Comparison of ENCODE assay signal across 10 cellular contexts in the genomic region with DNA sequence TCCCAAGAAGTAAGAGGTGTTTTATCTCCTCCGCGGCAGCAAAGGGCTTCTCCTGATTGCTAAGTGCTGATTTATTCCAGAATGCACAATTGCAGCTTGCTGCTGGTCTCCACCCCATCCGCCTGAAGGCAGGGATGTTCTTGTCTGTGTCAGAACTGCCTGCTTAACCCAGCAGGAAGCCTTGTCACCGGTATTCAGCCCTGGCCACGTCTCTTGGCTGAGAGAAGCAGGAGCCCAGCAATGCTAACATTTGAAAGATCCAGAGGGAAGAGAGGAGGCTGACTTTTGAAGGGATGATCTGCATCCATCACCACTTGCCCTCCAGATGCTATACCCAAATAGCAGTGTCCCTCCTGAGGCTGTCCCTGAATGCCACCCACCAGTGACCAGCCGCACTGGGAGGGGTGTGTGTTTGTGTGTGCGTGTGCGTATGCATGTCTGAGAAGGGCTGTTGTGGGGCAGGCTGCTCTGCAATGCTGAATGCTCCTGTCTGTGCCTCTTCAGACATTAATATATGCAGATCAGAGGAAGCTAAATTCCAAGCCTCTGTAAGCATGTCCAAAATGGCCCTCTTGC. TPM values are rescaled to one million over a fixed set of nuclear protein-coding genes. Genes with fewer than 3 reads are reported as not detected.
DNase-seq lines count a peak whose midpoint lies in the region; ATAC-seq, FAIRE-seq and TF ChIP-seq lines count a peak whose summit lies in the region.
"Had no signal": no experiment of that assay in that cellular context is flagged by ENCODE, and none has a peak within 500 bp of the region (broad histone marks: within the 10 kb centered on the region; RNA-seq: fewer than 3 reads in every experiment).

No MANE protein-coding gene starts in this region.

- H3K36me3 ChIP-seq in left lung (no peaks in the 10 kb centered on the region), thymus (ENCODE audit: control insufficient read depth, insufficient read depth) (no peaks in the 10 kb centered on the region)

- CTCF ChIA-PET in activated CD8-positive, alpha-beta memory T cell treated with anti-CD3 and anti-CD28 coated beads, Interleukin-2, amount 10 ng/mL, durations not matched to agents 7 days and 5 days (lab: Charles Lee), result interaction anchor here (0.7 to 8.0 kb wide), 8 partner anchors 16 to 107 kb away, joined by 3 to 72 read pairs (median 4); no protein-coding TSS in a partner anchor

- peak overlapping the region in 1 of 2 donors; percentile 15 for H3K4me3 ChIP-seq in left lung
- peak overlapping the region; percentile 45 for H3K4me3 ChIP-seq in thymus (ENCODE audit: low read length)

- intact Hi-C loops in left lung (cut with DNase I), result no loop called here

- peaks cover 0 to 11% of the 10 kb centered on the region in 2 donors for H3K4me1 ChIP-seq in left lung
- H3K4me1 ChIP-seq in thymus (ENCODE audit: control insufficient read depth, insufficient read depth, low read length), result peaks cover 17% of the 10 kb centered on the region

- H3K4me3 Mint-ChIP-seq in activated CD8-positive, alpha-beta memory T cell treated with anti-CD3 and anti-CD28 coated beads, Interleukin-2, amount 10 ng/mL, durations not matched to agents 7 days and 5 days, result peak overlapping the region; percentile 84
- H3K4me3 Mint-ChIP-seq in activated naive CD8-positive, alpha-beta T cell treated with anti-CD3 and anti-CD28 coated beads, Interleukin-2, amount 50 U/mL, for 24 hours, result peak overlapping the region; percentile 89

- peaks cover 73% of the 10 kb centered on the region for H3K4me1 Mint-ChIP-seq in activated CD8-positive, alpha-beta memory T cell treated with anti-CD3 and anti-CD28 coated beads, Interleukin-2, amount 10 ng/mL, durations not matched to agents 7 days and 5 days
- peaks cover 88% of the 10 kb centered on the region for H3K4me1 Mint-ChIP-seq in activated naive CD8-positive, alpha-beta T cell treated with anti-CD3 and anti-CD28 coated beads, Interleukin-2, amount 50 U/mL, for 24 hours

- H3K9me3 Mint-ChIP-seq in activated CD8-positive, alpha-beta memory T cell treated with anti-CD3 and anti-CD28 coated beads, Interleukin-2, amount 10 ng/mL, durations not matched to agents 7 days and 5 days (ENCODE audit: low read depth), result no peaks in the 10 kb centered on the region
- no peaks in the 10 kb centered on the region for H3K9me3 Mint-ChIP-seq in activated naive CD8-positive, alpha-beta T cell treated with anti-CD3 and anti-CD28 coated beads, Interleukin-2, amount 50 U/mL, for 24 hours

- peak overlapping the region; percentile 98 for H3K27ac Mint-ChIP-seq in activated CD8-positive, alpha-beta memory T cell treated with anti-CD3 and anti-CD28 coated beads, Interleukin-2, amount 10 ng/mL, durations not matched to agents 7 days and 5 days
- H3K27ac Mint-ChIP-seq in activated naive CD8-positive, alpha-beta T cell treated with anti-CD3 and anti-CD28 coated beads, Interleukin-2, amount 50 U/mL, for 24 hours, result peak overlapping the region; percentile 99

- no peak overlapping the region for H3K27ac ChIP-seq in left lung
- H3K27ac ChIP-seq in thymus (ENCODE audit: low read depth), result peak overlapping the region; percentile 68

- ATAC-seq in activated CD8-positive, alpha-beta memory T cell treated with anti-CD3 and anti-CD28 coated beads, Interleukin-2, amount 10 ng/mL, durations not matched to agents 7 days and 5 days, result peak; percentile 29
- peak; percentile 2 for ATAC-seq in activated naive CD8-positive, alpha-beta T cell treated with anti-CD3 and anti-CD28 coated beads, Interleukin-2, amount 50 U/mL, for 24 hours
- ATAC-seq in left lung, result peak; percentile 36

- DNase-seq in activated CD8-positive, alpha-beta memory T cell treated with anti-CD3 and anti-CD28 coated beads, Interleukin-2, amount 10 ng/mL, durations not matched to agents 7 days and 5 days, result peak; percentile 75
- no peak for DNase-seq in activated CD8-positive, alpha-beta memory T cell treated with anti-CD3 and anti-CD28 coated beads, Interleukin-2, amount 50 U/mL, for 48 hours
- DNase-seq in activated naive CD8-positive, alpha-beta T cell treated with anti-CD3 and anti-CD28 coated beads, Interleukin-2, amount 50 U/mL, for 24 hours, result peak; percentile 41
- DNase-seq in left lung (no peak), GM19239 (ENCODE audit: insufficient read length, low spot score) (no peak), OCI-M2 (lab: John Stamatoyannopoulos, UW; ENCODE audit: unreplicated experiment) (no peak), MV-4-11 (lab: John Stamatoyannopoulos, UW) (no peak)

- H3K9me3 ChIP-seq in left lung (no peaks in the 10 kb centered on the region), thymus (ENCODE audit: control insufficient read depth) (no peaks in the 10 kb centered on the region)

- no peak for FAIRE-seq in GM19239 (lab: Jason Lieb, UNC)

- TF ChIP-seq CTCF in left lung (IDR thresholded peaks at IDR 0.05), result no peak

- no peaks in the 10 kb centered on the region for H3K27me3 Mint-ChIP-seq in activated CD8-positive, alpha-beta memory T cell treated with anti-CD3 and anti-CD28 coated beads, Interleukin-2, amount 10 ng/mL, durations not matched to agents 7 days and 5 days
- H3K27me3 Mint-ChIP-seq in activated naive CD8-positive, alpha-beta T cell treated with anti-CD3 and anti-CD28 coated beads, Interleukin-2, amount 50 U/mL, for 24 hours, result no peaks in the 10 kb centered on the region

- peaks cover 23% of the 10 kb centered on the region for H3K36me3 Mint-ChIP-seq in activated CD8-positive, alpha-beta memory T cell treated with anti-CD3 and anti-CD28 coated beads, Interleukin-2, amount 10 ng/mL, durations not matched to agents 7 days and 5 days
- peaks cover 1% of the 10 kb centered on the region for H3K36me3 Mint-ChIP-seq in activated naive CD8-positive, alpha-beta T cell treated with anti-CD3 and anti-CD28 coated beads, Interleukin-2, amount 50 U/mL, for 24 hours (ENCODE audit: low read depth)

- H3K27me3 ChIP-seq in left lung, result peaks cover 14 to 38% of the 10 kb centered on the region in 2 donors
- no peaks in the 10 kb centered on the region for H3K27me3 ChIP-seq in thymus (ENCODE audit: control insufficient read depth, insufficient read depth)

- 77% methylated on average over 8 of the region's 8 CpGs for WGBS in thymus

RNA-seq across cellular contexts. Expression of gene SCML4, which starts 4.0 kb away (rescaled TPM):
- 10 to 100 TPM; 15.1 to 26.7 TPM for total RNA-seq in activated CD8-positive, alpha-beta memory T cell treated with anti-CD3 and anti-CD28 coated beads, Interleukin-2, amount 10 ng/mL, durations not matched to agents 7 days and 5 days
- total RNA-seq in left lung, result 1 to 10 TPM in 1 of 2 donors, under 1 TPM in 1; 0.99 to 2.2 TPM
- 40.1 TPM for polyA plus RNA-seq in thymus
- total RNA-seq: NCI-H460 had no signal
- polyA plus RNA-seq: BJ had no signal

Comparison
In these comparisons a context has a peak if more than half of its experiments do, and no peak if none do; other contexts are left out.
1. DNase-seq: peak in activated CD8-positive, alpha-beta memory T cell treated with anti-CD3 and anti-CD28 coated beads, Interleukin-2, amount 10 ng/mL, durations not matched to agents 7 days and 5 days (single experiment) and activated naive CD8-positive, alpha-beta T cell treated with anti-CD3 and anti-CD28 coated beads, Interleukin-2, amount 50 U/mL, for 24 hours (single experiment); none in activated CD8-positive, alpha-beta memory T cell treated with anti-CD3 and anti-CD28 coated beads, Interleukin-2, amount 50 U/mL, for 48 hours (single experiment), left lung (0 of 2), GM19239 (single experiment), OCI-M2 (single experiment) and MV-4-11 (single experiment).
2. RNA of gene SCML4, which starts 4.0 kb away (total RNA-seq): 15.1 to 26.7 TPM in activated CD8-positive, alpha-beta memory T cell treated with anti-CD3 and anti-CD28 coated beads, Interleukin-2, amount 10 ng/mL, durations not matched to agents 7 days and 5 days; 0.99 to 2.2 TPM in left lung; every median in the first group is over 4 times any median in the second.
3. Peak in every context shown above with its lines, with median percentiles within 50 percentile points of each other: ATAC-seq.